Comparison of ENCODE assay signal across 13 cellular contexts in the genomic region with DNA sequence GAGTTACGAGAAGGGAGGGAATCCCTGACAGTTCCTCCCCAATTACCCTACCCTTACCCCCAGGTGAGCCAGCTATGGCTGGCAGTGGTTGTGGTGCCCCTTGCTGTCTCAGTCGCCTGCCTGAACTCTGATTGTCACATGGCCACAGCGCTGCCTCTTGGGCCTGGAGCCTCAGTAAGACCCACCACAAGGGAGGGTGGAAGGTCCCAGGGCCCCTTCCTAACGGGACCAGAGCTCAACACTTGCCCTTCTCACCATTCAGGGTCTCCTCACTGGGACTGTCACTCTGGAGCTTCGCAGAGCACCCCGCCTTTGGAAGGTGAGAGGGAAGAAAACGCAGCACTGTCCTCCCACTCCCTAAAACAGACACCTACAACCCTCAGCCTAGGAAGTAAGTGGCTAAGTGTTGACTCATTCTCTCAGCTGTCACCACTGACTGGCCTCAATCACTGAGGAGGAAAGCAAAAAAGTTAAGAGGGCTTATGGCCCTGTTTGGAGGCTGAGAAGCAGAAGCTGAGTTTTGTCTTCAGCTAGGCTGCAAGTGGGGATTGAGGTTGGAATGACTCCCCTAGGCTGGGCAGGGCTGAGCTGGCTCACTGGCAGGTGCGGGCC. TPM values are rescaled to one million over a fixed set of nuclear protein-coding genes. Genes with fewer than 3 reads are reported as not detected.
DNase-seq lines count a peak whose midpoint lies in the region; ATAC-seq, FAIRE-seq and TF ChIP-seq lines count a peak whose summit lies in the region.
"Had no signal": no experiment of that assay in that cellular context is flagged by ENCODE, and none has a peak within 500 bp of the region (broad histone marks: within the 10 kb centered on the region; RNA-seq: fewer than 3 reads in every experiment).

No MANE protein-coding gene starts in this region.

- no peak for ATAC-seq in activated CD4-positive, alpha-beta T cell treated with anti-CD3 and anti-CD28 coated beads for 36 hours
- ATAC-seq in effector memory CD8-positive, alpha-beta T cell (replicated peaks): no peak
- ATAC-seq: right cardiac atrium had no signal

- peak overlapping the region; percentile 91; the same call in 1 of the 2 replicates for H3K4me2 ChIP-seq in PC-9

- H3K4me1 Mint-ChIP-seq in activated CD4-positive, alpha-beta T cell treated with anti-CD3 and anti-CD28 coated beads for 36 hours: peaks cover 45% of the 10 kb centered on the region
- peaks cover 14 to 20% of the 10 kb centered on the region in 2 donors for H3K4me1 Mint-ChIP-seq in effector memory CD8-positive, alpha-beta T cell (ENCODE audit: low read depth in 2 of 2)
- H3K4me1 Mint-ChIP-seq in osteocyte (ENCODE audit: unreplicated experiment): peaks cover 55% of the 10 kb centered on the region

- no peaks in the 10 kb centered on the region for H3K9me3 Mint-ChIP-seq in activated CD4-positive, alpha-beta T cell treated with anti-CD3 and anti-CD28 coated beads for 36 hours (ENCODE audit: low read depth)
- no peaks in the 10 kb centered on the region for H3K9me3 Mint-ChIP-seq in effector memory CD8-positive, alpha-beta T cell
- no peaks in the 10 kb centered on the region for H3K9me3 Mint-ChIP-seq in osteocyte (ENCODE audit: unreplicated experiment)

- peak overlapping the region; percentile 33 for H3K27ac Mint-ChIP-seq in activated CD4-positive, alpha-beta T cell treated with anti-CD3 and anti-CD28 coated beads for 36 hours
- H3K27ac Mint-ChIP-seq in effector memory CD8-positive, alpha-beta T cell: peak overlapping the region; percentile 36 to 93
- no peak overlapping the region for H3K27ac Mint-ChIP-seq in osteocyte (ENCODE audit: unreplicated experiment)

- no peak overlapping the region for H2AFZ ChIP-seq in PC-9

- H3K27ac ChIP-seq in PC-9: no peak overlapping the region

- BruUV-seq in PC-9 (replicated peaks; lab: Mats Ljungman, UMichigan): no TSS peak

- H3F3A ChIP-seq in PC-9 (ENCODE audit: insufficient read depth, low read depth): peaks cover 17% of the 10 kb centered on the region

- H3K4me3 ChIP-seq in PC-9: no peak overlapping the region

- no peaks in the 10 kb centered on the region for H4K20me1 ChIP-seq in PC-9 (ENCODE audit: insufficient read depth)

- no peak for FAIRE-seq in D721Med (lab: Jason Lieb, UNC)

- no peak for DNase-seq in activated CD4-positive, alpha-beta T cell treated with anti-CD3 and anti-CD28 coated beads for 36 hours
- no peak for DNase-seq in activated CD4-positive, alpha-beta T cell treated with anti-CD3 and anti-CD28 coated beads for 48 hours
- DNase-seq in PC-9: no peak
- no peak for DNase-seq in effector memory CD8-positive, alpha-beta T cell
- no peak for DNase-seq in osteocyte (ENCODE audit: extremely low spot score, unreplicated experiment)
- no peak for DNase-seq in NCI-H146 (lab: John Stamatoyannopoulos, UW)
- DNase-seq in NCI-H226: no peak
- DNase-seq in D721Med (ENCODE audit: insufficient read length, low spot score): no peak
- DNase-seq: NCI-H1105 treated with DMSO at 0.1 percent for 48 hours, NCI-H774, right cardiac atrium had no signal

- H3K79me2 ChIP-seq in PC-9 (ENCODE audit: low read depth): 0 out of 2 replicates have a peak, but pooled peaks cover 4% of the 10 kb centered on the region

- H3K9me3 ChIP-seq in PC-9 (ENCODE audit: insufficient read depth, low read depth): no peaks in the 10 kb centered on the region
- H3K9me3 ChIP-seq: HAP-1 had no signal

- H3K36me3 Mint-ChIP-seq in activated CD4-positive, alpha-beta T cell treated with anti-CD3 and anti-CD28 coated beads for 36 hours (ENCODE audit: low read depth): no peaks in the 10 kb centered on the region
- H3K36me3 Mint-ChIP-seq in effector memory CD8-positive, alpha-beta T cell (ENCODE audit: insufficient read depth): peaks cover 21% of the 10 kb centered on the region
- H3K36me3 Mint-ChIP-seq in osteocyte (ENCODE audit: unreplicated experiment): no peaks in the 10 kb centered on the region

- CTCF ChIA-PET in activated CD4-positive, alpha-beta T cell treated with anti-CD3 and anti-CD28 coated beads for 36 hours (lab: Charles Lee): interaction anchor here (0.7 to 6.1 kb wide), 9 partner anchors 9 to 97 kb away, joined by 3 to 111 read pairs (median 15); no protein-coding TSS in a partner anchor
- CTCF ChIA-PET in PC-9 (lab: Charles Lee): interaction anchor here (0.7 kb wide), 1 partner anchor 87 kb away, joined by 3 read pairs; no protein-coding TSS in a partner anchor

- H3K27me3 Mint-ChIP-seq in activated CD4-positive, alpha-beta T cell treated with anti-CD3 and anti-CD28 coated beads for 36 hours: no peaks in the 10 kb centered on the region
- peaks cover 0 to 8% of the 10 kb centered on the region in 2 donors for H3K27me3 Mint-ChIP-seq in effector memory CD8-positive, alpha-beta T cell
- H3K27me3 Mint-ChIP-seq in osteocyte (ENCODE audit: unreplicated experiment): no peaks in the 10 kb centered on the region

- TF ChIP-seq CTCF in PC-9 (conservative IDR thresholded peaks at IDR 0.05) (no peak), osteocyte (IDR thresholded peaks at IDR 0.05) (no peak), D721Med (IDR thresholded peaks at IDR 0.05; ENCODE audit: insufficient read depth, missing control alignments) (no peak)

- H3K4me1 ChIP-seq in PC-9 (replicated peaks; ENCODE audit: insufficient read depth): peaks cover 49% of the 10 kb centered on the region

- intact Hi-C loops in activated CD4-positive, alpha-beta T cell treated with anti-CD3 and anti-CD28 coated beads for 36 hours (cut with DNase I, micrococcal nuclease): loop anchor here (2.0 to 5.0 kb wide), 4 partner anchors 355 to 759 kb away; a partner anchor contains a TSS
- intact Hi-C loops in PC-9 (cut with micrococcal nuclease; ENCODE audit: unreplicated experiment): loop anchor here (5.0 to 10.0 kb wide), 2 partner anchors 127 to 405 kb away; no protein-coding TSS in a partner anchor

- no peaks in the 10 kb centered on the region for H3K36me3 ChIP-seq in PC-9 (ENCODE audit: low read depth)
- H3K36me3 ChIP-seq: HAP-1 had no signal

- POLR2A ChIA-PET in activated CD4-positive, alpha-beta T cell treated with anti-CD3 and anti-CD28 coated beads for 36 hours (lab: Charles Lee): interaction anchor here (0.6 to 1.1 kb wide), 3 partner anchors 114 to 282 kb away, joined by 3 read pairs; a partner anchor contains a TSS
- POLR2A ChIA-PET in PC-9 (lab: Charles Lee; ENCODE audit: unreplicated experiment): interaction anchor here (0.6 kb wide), 1 partner anchor 31 kb away, joined by 3 read pairs; no protein-coding TSS in a partner anchor

- no peaks in the 10 kb centered on the region for H3K27me3 ChIP-seq in PC-9 (ENCODE audit: insufficient read depth, low read depth)

- peak overlapping the region; percentile 83 for H3K4me3 Mint-ChIP-seq in activated CD4-positive, alpha-beta T cell treated with anti-CD3 and anti-CD28 coated beads for 36 hours
- H3K4me3 Mint-ChIP-seq in effector memory CD8-positive, alpha-beta T cell: peak overlapping the region in 1 of 2 donors; percentile 14
- H3K4me3 Mint-ChIP-seq in osteocyte (ENCODE audit: unreplicated experiment): peak overlapping the region; percentile 29

- no peaks in the 10 kb centered on the region for H3K9me2 ChIP-seq in PC-9 (ENCODE audit: insufficient read depth)

RNA-seq across cellular contexts. Expression of a gene that starts 1.0 kb away (rescaled TPM):
- total RNA-seq in activated CD4-positive, alpha-beta T cell treated with anti-CD3 and anti-CD28 coated beads for 36 hours: under 1 TPM in 1 of 2 experiments, not detected in 1; 0.44 TPM
- total RNA-seq in PC-9 (2021) (0.35 and 1.4 TPM in 2 replicates), osteocyte (1.2 TPM in 2 replicates)
- total RNA-seq: lung microvascular endothelial cell had no signal

RNA-seq across cellular contexts. Expression of a gene that starts 3.5 kb away (rescaled TPM):
- 10 to 100 TPM in 1 of 2 experiments, 1 to 10 TPM in 1; 9.6 to 10.8 TPM for total RNA-seq in activated CD4-positive, alpha-beta T cell treated with anti-CD3 and anti-CD28 coated beads for 36 hours
- total RNA-seq in PC-9 (2021) (23.0 and 25.3 TPM in 2 replicates), osteocyte (20.5 and 25.2 TPM in 2 replicates)

RNA-seq across cellular contexts. Expression of a gene that starts 31.8 kb away (rescaled TPM):
- under 1 TPM; 0.05 to 0.09 TPM for total RNA-seq in activated CD4-positive, alpha-beta T cell treated with anti-CD3 and anti-CD28 coated beads for 36 hours
- total RNA-seq in PC-9 (2021) (12.7 and 13.0 TPM in 2 replicates), osteocyte (126 and 139 TPM in 2 replicates)

RNA-seq across cellular contexts. Expression of a gene that starts 44.3 kb away (rescaled TPM):
- total RNA-seq in activated CD4-positive, alpha-beta T cell treated with anti-CD3 and anti-CD28 coated beads for 36 hours: not detected
- not detected in 2 replicates for total RNA-seq in PC-9 (2021)
- not detected in 2 replicates for total RNA-seq in osteocyte
- total RNA-seq: lung microvascular endothelial cell, right cardiac atrium had no signal

RNA-seq across cellular contexts. Expression of a gene that starts 54.0 kb away (rescaled TPM):
- under 1 TPM in 1 of 2 experiments, not detected in 1; 0.02 TPM for total RNA-seq in activated CD4-positive, alpha-beta T cell treated with anti-CD3 and anti-CD28 coated beads for 36 hours
- total RNA-seq in PC-9 (2021) (not detected in 2 replicates), osteocyte (not detected in 2 replicates)
- total RNA-seq: lung microvascular endothelial cell, right cardiac atrium had no signal

Comparison
In these comparisons a context has a peak if more than half of its experiments do, and no peak if none do; other contexts are left out.
1. RNA of a gene that starts 31.8 kb away (total RNA-seq): 126 to 139 TPM in osteocyte and 12.7 to 13.0 TPM in PC-9; 0.05 to 0.09 TPM in activated CD4-positive, alpha-beta T cell treated with anti-CD3 and anti-CD28 coated beads for 36 hours; every median in the first group is over 10 times any median in the second.